8 cellular contexts compared by ENCODE assay signal in the genomic region with DNA sequence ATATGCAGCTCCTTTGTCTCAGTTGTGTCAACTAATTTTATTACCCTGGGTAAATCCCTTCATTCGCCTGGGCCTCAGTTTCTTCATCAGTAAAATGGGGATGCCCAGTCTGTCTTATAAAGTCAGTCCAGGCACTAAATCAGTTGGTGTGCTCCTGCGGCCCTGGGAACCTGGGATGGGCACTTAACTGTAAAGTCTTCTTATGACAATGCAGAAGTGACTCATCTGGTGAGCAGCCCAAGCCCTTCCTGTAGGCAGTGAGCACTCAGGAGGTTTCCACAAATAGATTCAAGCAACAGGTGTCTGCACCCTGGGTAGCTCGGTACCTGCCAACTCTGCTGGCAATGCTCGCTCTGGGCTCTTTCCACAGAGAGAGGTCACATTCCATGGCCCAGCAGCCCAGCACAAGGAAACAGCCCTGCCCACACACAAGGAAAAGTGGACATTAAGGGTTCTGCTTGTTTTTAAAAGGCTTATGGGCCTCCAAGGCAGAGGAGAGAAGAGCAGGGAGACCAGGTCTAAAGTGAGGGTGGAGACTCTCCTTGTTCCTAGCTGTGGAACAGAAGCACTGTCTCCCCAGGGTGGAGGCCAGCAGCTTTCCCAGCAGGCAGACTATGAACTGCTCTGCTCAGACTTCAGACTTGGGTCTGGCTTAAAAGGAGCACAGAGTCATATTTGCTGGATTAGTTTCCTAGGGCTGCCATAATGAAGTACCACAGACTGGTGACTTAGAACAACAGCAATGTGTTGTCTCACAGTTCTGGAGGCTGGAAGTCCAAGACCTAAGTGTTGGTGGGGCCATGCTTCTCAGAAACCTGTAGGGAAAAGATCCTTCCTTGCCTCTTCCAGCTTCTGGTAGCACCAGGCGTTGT.
DNase-seq lines count a peak whose midpoint lies in the region; ATAC-seq and TF ChIP-seq lines count a peak whose summit lies in the region.

No MANE protein-coding gene starts in this region.

- H4K20me1 ChIP-seq in MM.1S (ENCODE audit: insufficient read depth, low read length), result no peaks in the 10 kb centered on the region

- H3K27me3 Mint-ChIP-seq in T-helper 2 cell treated with Interferon-gamma antibody and Interleukin-4, amounts not matched to agents 5 μg/mL and 100 μg/mL, for 36 hours (ENCODE audit: low read depth), result peaks cover 8% of the 10 kb centered on the region

- no peaks in the 10 kb centered on the region for H3K36me3 Mint-ChIP-seq in T-helper 2 cell treated with Interferon-gamma antibody and Interleukin-4, amounts not matched to agents 5 μg/mL and 100 μg/mL, for 36 hours (ENCODE audit: low read depth)

- no peaks in the 10 kb centered on the region for H3K9me3 Mint-ChIP-seq in T-helper 2 cell treated with Interferon-gamma antibody and Interleukin-4, amounts not matched to agents 5 μg/mL and 100 μg/mL, for 36 hours

- no peaks in the 10 kb centered on the region for H3K9me3 ChIP-seq in MM.1S (replicated peaks; ENCODE audit: insufficient read depth, low read length)
- no peaks in the 10 kb centered on the region for H3K9me3 ChIP-seq in esophagus muscularis mucosa
- no peaks in the 10 kb centered on the region for H3K9me3 ChIP-seq in stomach

- H3K36me3 ChIP-seq in MM.1S (replicated peaks; ENCODE audit: insufficient read depth, low read length) (no peaks in the 10 kb centered on the region), esophagus muscularis mucosa (no peaks in the 10 kb centered on the region), stomach (no peaks in the 10 kb centered on the region)

- peaks cover 21% of the 10 kb centered on the region for H3K4me1 ChIP-seq in MM.1S (ENCODE audit: low read length)
- H3K4me1 ChIP-seq in esophagus muscularis mucosa, result peaks cover 3 to 13% (median 7%) of the 10 kb centered on the region in 4 donors
- H3K4me1 ChIP-seq in stomach, result peaks cover 7 to 20% (median 8%) of the 10 kb centered on the region in 4 donors

- peak overlapping the region; percentile 72 for H2AFZ ChIP-seq in MM.1S (ENCODE audit: low read length)

- peaks cover 6% of the 10 kb centered on the region for H3K4me1 Mint-ChIP-seq in T-helper 2 cell treated with Interferon-gamma antibody and Interleukin-4, amounts not matched to agents 5 μg/mL and 100 μg/mL, for 36 hours (ENCODE audit: low read depth)

- H3K79me2 ChIP-seq in MM.1S (ENCODE audit: low read length), result no peaks in the 10 kb centered on the region

- H3K27me3 ChIP-seq in MM.1S (replicated peaks; ENCODE audit: insufficient read depth, low read length) (no peaks in the 10 kb centered on the region), esophagus muscularis mucosa (no peaks in the 10 kb centered on the region), stomach (no peaks in the 10 kb centered on the region)

- H3K4me2 ChIP-seq in MM.1S (ENCODE audit: low read depth, low read length), result peak overlapping the region; percentile 76

- TF ChIP-seq EP300 in esophagus muscularis mucosa (IDR thresholded peaks at IDR 0.05) (no peak), stomach (IDR thresholded peaks at IDR 0.05) (no peak)

- H3K27ac ChIP-seq in MM.1S (ENCODE audit: low read length) (peak overlapping the region; percentile 83), esophagus muscularis mucosa (replicated peaks in 1 of 4) (no peak overlapping the region), stomach (peak overlapping the region; percentile 56 to 77 (median 61))

- no peak for TF ChIP-seq CTCF in MM.1S (IDR thresholded peaks at IDR 0.05; ENCODE audit: low read length)
- no peak for TF ChIP-seq CTCF in esophagus muscularis mucosa (IDR thresholded peaks at IDR 0.05)
- no peak for TF ChIP-seq CTCF in stomach (IDR thresholded peaks at IDR 0.05)

- peak; percentile 78 for DNase-seq in HCEC 1CT
- DNase-seq in MM.1S, result peak; percentile 92
- peak; percentile 89 for DNase-seq in esophagus muscularis mucosa (ENCODE audit: extremely low spot score)
- peak; percentile 82 for DNase-seq in stomach
- no peak for DNase-seq in T-helper 2 cell treated with Interferon-gamma antibody and Interleukin-4, amounts not matched to agents 5 μg/mL and 100 μg/mL, for 36 hours (ENCODE audit: low spot score)
- no peak for DNase-seq in stimulated activated CD4-positive, alpha-beta T cell treated with anti-CD3 and anti-CD28 coated beads, Interleukin-1b, Interleukin-23, amount 100 ng/mL, for 48 hours
- no peak for DNase-seq in NCI-H1092 (lab: John Stamatoyannopoulos, UW)

- H3K9ac ChIP-seq in MM.1S (ENCODE audit: low read length), result peak overlapping the region; percentile 59

- H3K4me3 ChIP-seq in MM.1S (ENCODE audit: low read length) (no peak overlapping the region), esophagus muscularis mucosa (no peak overlapping the region), stomach (no peak overlapping the region)

- H3F3A ChIP-seq in MM.1S (ENCODE audit: insufficient read depth, low read length), result peaks cover 8% of the 10 kb centered on the region; the same call in 1 of the 2 replicates

- no peaks in the 10 kb centered on the region for H3K9me2 ChIP-seq in MM.1S (replicated peaks; ENCODE audit: insufficient read depth, low read length)

- 83% methylated on average over 3 of the region's 5 CpGs for WGBS in esophagus muscularis mucosa
- WGBS in stomach, 5 donors, result 49 to 71% (median 56%) methylated on average over 5 of the region's 5 CpGs

- H3K27ac Mint-ChIP-seq in T-helper 2 cell treated with Interferon-gamma antibody and Interleukin-4, amounts not matched to agents 5 μg/mL and 100 μg/mL, for 36 hours, result no peak overlapping the region

- TF ChIP-seq POLR2A in esophagus muscularis mucosa (IDR thresholded peaks at IDR 0.05; ENCODE audit: low read depth) (no peak), stomach (IDR thresholded peaks at IDR 0.05) (no peak)

- no peak overlapping the region for H3K4me3 Mint-ChIP-seq in T-helper 2 cell treated with Interferon-gamma antibody and Interleukin-4, amounts not matched to agents 5 μg/mL and 100 μg/mL, for 36 hours

- ATAC-seq in GM18508 (IDR thresholded peaks at IDR 0.05; ENCODE audit: insufficient read depth, unreplicated experiment), result peak; percentile 97

- intact Hi-C loops in esophagus muscularis mucosa (cut with DNase I), result no loop called here
- intact Hi-C loops in stomach (cut with DNase I; ENCODE audit: low total_unique reads), result no loop called here

Comparison
In these comparisons a context has a peak if more than half of its experiments do, and no peak if none do; other contexts are left out.
1. DNase-seq: peak in HCEC 1CT (single experiment), MM.1S (single experiment), esophagus muscularis mucosa (single experiment) and stomach (single experiment); none in T-helper 2 cell treated with Interferon-gamma antibody and Interleukin-4, amounts not matched to agents 5 μg/mL and 100 μg/mL, for 36 hours (single experiment), stimulated activated CD4-positive, alpha-beta T cell treated with anti-CD3 and anti-CD28 coated beads, Interleukin-1b, Interleukin-23, amount 100 ng/mL, for 48 hours (single experiment) and NCI-H1092 (single experiment).
2. H3K27ac ChIP-seq: peak in MM.1S (single experiment) and stomach (5 of 5); none in esophagus muscularis mucosa (0 of 4).